In genomic region chr7:753190-753589, GRCh38 we compare ENCODE assay signal across 23 cellular contexts. TPM values are rescaled to one million over a fixed set of nuclear protein-coding genes. Genes with fewer than 3 reads are reported as not detected.
DNase-seq lines count a peak whose midpoint lies in the region; ATAC-seq, FAIRE-seq and TF ChIP-seq lines count a peak whose summit lies in the region.
"Had no signal": no experiment of that assay in that cellular context is flagged by ENCODE, and none has a peak within 500 bp of the region (broad histone marks: within the 10 kb centered on the region; RNA-seq: fewer than 3 reads in every experiment).

No MANE protein-coding gene starts in this region.

- no peak overlapping the region for H3K27ac ChIP-seq in H1 (ENCODE audit: low read depth, low read length)
- H3K27ac ChIP-seq in upper lobe of right lung = no peak overlapping the region
- H3K27ac ChIP-seq: C4-2B, SJSA1 had no signal

- H3K79me2 ChIP-seq in H1 (ENCODE audit: control insufficient read depth in 1 of 2, insufficient read depth in 2 of 2, low read length in 2 of 2) = peaks cover 0 to 5% of the 10 kb centered on the region in 2 experiments; a peak in 1 of 4 replicates

- CTCF ChIA-PET in H1 (lab: Charles Lee; ENCODE audit: partially characterized antibody) = no interaction called here

- no peak overlapping the region for H3K14ac ChIP-seq in H1 (ENCODE audit: insufficient read length)

- peaks cover 3% of the 10 kb centered on the region for H3K36me3 Mint-ChIP-seq in neural crest cell (ENCODE audit: low read depth)
- H3K36me3 Mint-ChIP-seq: IgD-negative memory B cell had no signal

- no peak for TF ChIP-seq EP300 in H1 (IDR thresholded peaks at IDR 0.05; ENCODE audit: borderline replicate concordance in 1 of 2, low read depth in 2 of 2, low read length in 2 of 2)

- H3K4me3 Mint-ChIP-seq in neural crest cell = no peak overlapping the region
- H3K4me3 Mint-ChIP-seq: CD8-positive, alpha-beta memory T cell; IgD-negative memory B cell had no signal

- no peaks in the 10 kb centered on the region for H3K27me3 ChIP-seq in H1 (replicated peaks in 1 of 4; ENCODE audit: control insufficient read depth in 3 of 4, extremely low read depth in 1 of 4, insufficient read depth in 3 of 4, low read length in 3 of 4)
- H3K27me3 ChIP-seq in upper lobe of right lung = no peaks in the 10 kb centered on the region
- H3K27me3 ChIP-seq: SJSA1 had no signal

- no peaks in the 10 kb centered on the region for H3K79me1 ChIP-seq in H1 (ENCODE audit: low read depth, low read length)

- no peak overlapping the region for H4K91ac ChIP-seq in H1 (replicated peaks; ENCODE audit: insufficient read length, low read length)

- H2BK15ac ChIP-seq in H1 (ENCODE audit: low read length) = no peak overlapping the region

- peak; percentile 14 for DNase-seq in Right ventricle myocardium superior
- DNase-seq in left ventricle myocardium superior = no peak
- no peak for DNase-seq in H1 (ENCODE audit: low read depth in 1 of 2, low spot score in 2 of 2)
- DNase-seq in neural crest cell (ENCODE audit: low read depth, low spot score) = no peak
- peak; percentile 35 for DNase-seq in upper lobe of right lung
- no peak for DNase-seq in NCI-H1436 (lab: John Stamatoyannopoulos, UW)
- DNase-seq in cerebellar nuclear complex (lab: John Stamatoyannopoulos, UW) = no peak
- DNase-seq: Calu3; DMS153; NCI-H1105; NCI-H2081; NCI-H2171; NCI-H345; NCI-H524; NCI-H774; NK-92 treated with Interleukin-12 subunit alpha and Interleukin-12 subunit beta, amount 100 ng/mL, for 24 hours had no signal

- no peak overlapping the region for H3K18ac ChIP-seq in H1 (ENCODE audit: extremely low read depth, low read length)

- no peaks in the 10 kb centered on the region for H3K9me3 Mint-ChIP-seq in neural crest cell
- H3K9me3 Mint-ChIP-seq: CD8-positive, alpha-beta memory T cell; IgD-negative memory B cell had no signal

- H4K20me1 ChIP-seq in H1 (replicated peaks in 1 of 2; ENCODE audit: control insufficient read depth in 1 of 2, insufficient read depth in 2 of 2, low read length in 2 of 2) = peaks cover 1 to 17% of the 10 kb centered on the region in 2 experiments

- H3K4me1 ChIP-seq in H1 (replicated peaks in 1 of 4; ENCODE audit: control insufficient read depth in 3 of 4, insufficient read depth in 4 of 4, low read length in 3 of 4) (no peaks in the 10 kb centered on the region), upper lobe of right lung (no peaks in the 10 kb centered on the region)
- H3K4me1 ChIP-seq: SJSA1 had no signal

- H3K9me3 ChIP-seq in H1 (ENCODE audit: insufficient read depth in 2 of 2, low read depth in 1 of 2, low read length in 1 of 2) (no peaks in the 10 kb centered on the region), upper lobe of right lung (no peaks in the 10 kb centered on the region)
- H3K9me3 ChIP-seq: SJSA1 had no signal

- intact Hi-C loops in Right ventricle myocardium superior (cut with DNase I) = no loop called here
- intact Hi-C loops in left ventricle myocardium superior (cut with micrococcal nuclease) = no loop called here
- intact Hi-C loops in upper lobe of right lung (cut with DNase I) = no loop called here

- peak overlapping the region; percentile 27 for H3K27ac Mint-ChIP-seq in neural crest cell (ENCODE audit: unreplicated experiment)
- H3K27ac Mint-ChIP-seq: CD8-positive, alpha-beta memory T cell; IgD-negative memory B cell had no signal

- H4K8ac ChIP-seq in H1 (ENCODE audit: extremely low read depth, insufficient read depth, low read length) = no peak overlapping the region

- H4K5ac ChIP-seq in H1 (ENCODE audit: insufficient read length, low read depth, low read length) = no peak overlapping the region

- no peak overlapping the region for H2BK120ac ChIP-seq in H1 (replicated peaks; ENCODE audit: low read depth, low read length)

- 0 out of 2 replicates have a peak overlapping the region, but pooled peaks have one; percentile 35 for H2BK5ac ChIP-seq in H1 (ENCODE audit: low read depth, low read length)

- ATAC-seq in Right ventricle myocardium superior (ENCODE audit: poor library complexity) (no peak), left ventricle myocardium superior (no peak), upper lobe of right lung (no peak)

- no peak for TF ChIP-seq RAD21 in H1 (IDR thresholded peaks at IDR 0.05 in 1 of 2, conservative IDR thresholded peaks at IDR 0.05 in 1 of 2; ENCODE audit: low read depth in 2 of 2, low read length in 2 of 2)

- no peak overlapping the region for H3K56ac ChIP-seq in H1 (replicated peaks; ENCODE audit: insufficient read length, low read depth, low read length)

- no peak overlapping the region for H3K9ac ChIP-seq in H1 (replicated peaks in 1 of 4; ENCODE audit: extremely low read depth in 1 of 4, low read depth in 3 of 4, low read length in 3 of 4)

- no peak overlapping the region for H3K4me3 ChIP-seq in H1 (ENCODE audit: extremely low read depth in 1 of 4, insufficient read depth in 2 of 4, low read depth in 3 of 4, low read length in 4 of 4)
- H3K4me3 ChIP-seq in upper lobe of right lung = no peak overlapping the region
- H3K4me3 ChIP-seq: SJSA1 had no signal

- no peaks in the 10 kb centered on the region for H3K4me1 Mint-ChIP-seq in neural crest cell
- H3K4me1 Mint-ChIP-seq: IgD-negative memory B cell had no signal

- H2BK20ac ChIP-seq in H1 (ENCODE audit: low read length) = no peak overlapping the region

- POLR2A ChIA-PET in H1 (lab: Charles Lee; ENCODE audit: partially characterized antibody) = no interaction called here

- H3K27me3 Mint-ChIP-seq in neural crest cell (ENCODE audit: low read depth) = no peaks in the 10 kb centered on the region
- H3K27me3 Mint-ChIP-seq: CD8-positive, alpha-beta memory T cell; IgD-negative memory B cell had no signal

- H2BK12ac ChIP-seq in H1 (ENCODE audit: low read depth, low read length) = no peak overlapping the region

- TF ChIP-seq POLR2A in H1 (IDR thresholded peaks at IDR 0.05; ENCODE audit: control extremely low read depth in 1 of 2, low read depth in 2 of 2, low read length in 2 of 2) = no peak

- no peak overlapping the region for H3K4ac ChIP-seq in H1 (replicated peaks; ENCODE audit: insufficient read length, low read depth, low read length)

- no peak for FAIRE-seq in H1 (lab: Jason Lieb, UNC)
- FAIRE-seq: A204.1, G401.6, GM18507 had no signal

- H3K23ac ChIP-seq in H1 (ENCODE audit: insufficient read length) = no peak overlapping the region

- no peak for TF ChIP-seq CTCF in H1 (IDR thresholded peaks at IDR 0.05; ENCODE audit: control extremely low read depth in 1 of 3, insufficient read depth in 1 of 3, low read depth in 1 of 3, low read length in 3 of 3)
- TF ChIP-seq CTCF in neural crest cell (conservative IDR thresholded peaks at IDR 0.05) = no peak
- TF ChIP-seq CTCF in upper lobe of right lung (IDR thresholded peaks at IDR 0.05) = no peak

- no peak overlapping the region for H2AK5ac ChIP-seq in H1 (ENCODE audit: low read depth, low read length)

- WGBS in H1 (ENCODE audit: extremely low coverage in 1 of 2, insufficient coverage in 1 of 2, insufficient read length in 1 of 2, insufficient replicate concordance in 2 of 2, low coverage in 1 of 2, low lambda C conversion rate in 2 of 2, missing lambda C conversion rate in 1 of 2), 2 experiments = 94% methylated on average over 17 of the region's 17 CpGs; no CpG with 5 or more reads in 1 of the 2 experiments

- no peak overlapping the region for H2AFZ ChIP-seq in H1 (ENCODE audit: low read length)

- H3K4me2 ChIP-seq in H1 (ENCODE audit: insufficient read depth in 1 of 2, low read depth in 2 of 2, low read length in 2 of 2) = no peak overlapping the region

- H3K36me3 ChIP-seq in H1 (ENCODE audit: control insufficient read depth in 2 of 4, insufficient read depth in 4 of 4, low read length in 3 of 4) = peaks cover 11 to 30% (median 19%) of the 10 kb centered on the region in 4 experiments; a peak in 7 of 8 replicates
- H3K36me3 ChIP-seq in upper lobe of right lung = peaks cover 33% of the 10 kb centered on the region

- no peaks in the 10 kb centered on the region for H3K23me2 ChIP-seq in H1 (ENCODE audit: low read depth, low read length)

TF ChIP-seq in H1, 55 proteins besides CTCF, POLR2A, EP300 and RAD21 (continues in another document):
- TF ChIP-seq JUND (IDR thresholded peaks at IDR 0.05; ENCODE audit: low read length) (no peak), EGR1 (IDR thresholded peaks at IDR 0.05; ENCODE audit: borderline replicate concordance, low read depth, low read length) (no peak), ASH2L (IDR thresholded peaks at IDR 0.05; ENCODE audit: low read length) (no peak), RXRA (IDR thresholded peaks at IDR 0.05; ENCODE audit: insufficient read depth, low read depth, low read length) (no peak), SRF (IDR thresholded peaks at IDR 0.05; ENCODE audit: low read depth, low read length) (no peak), SP4 (IDR thresholded peaks at IDR 0.05; ENCODE audit: low read length) (no peak), SP1 (IDR thresholded peaks at IDR 0.05; ENCODE audit: low read depth, low read length) (no peak), BACH1 (IDR thresholded peaks at IDR 0.05; ENCODE audit: low read length) (no peak), GABPA (IDR thresholded peaks at IDR 0.05; ENCODE audit: borderline replicate concordance, insufficient read depth, low read length) (no peak)

RNA-seq across cellular contexts. Expression of gene PRKAR1B, which starts 26.1 kb away (rescaled TPM):
- 16.5 TPM for total RNA-seq in Right ventricle myocardium superior
- total RNA-seq in left ventricle myocardium superior = 16.5 TPM
- 55.7 and 58.0 TPM in 2 replicates for total RNA-seq in H1 (2021; fragmentation: NEBNext Ultra II Directional; extraction: Animal tissue kit (Norgen Biotek cat#: 25700))
- polyA plus RNA-seq in H1 (2011; rRNA removed) = 12.3 and 23.2 TPM in 2 replicates
- polyA plus RNA-seq in H1 (2011; cell fraction: cytosol; rRNA removed) = 25.3 TPM
- polyA plus RNA-seq in H1 (2011; cell fraction: nucleus; rRNA removed) = 30.8 TPM
- polyA plus RNA-seq in H1 (2012, experiment 1 of 2) = 43.9 to 55.5 TPM (median 53.2 TPM) in 4 replicates
- 35.0 TPM for polyA plus RNA-seq in H1 (2012, experiment 2 of 2)
- 18.5 TPM for polyA plus RNA-seq in H1 (2013, experiment 1 of 2)
- 19.0 TPM for polyA plus RNA-seq in H1 (2013, experiment 2 of 2)
- polyA minus RNA-seq in H1 (2011; rRNA and poly(A)+ RNA removed) = 43.0 and 43.2 TPM in 2 replicates
- polyA minus RNA-seq in H1 (2011; cell fraction: cytosol; rRNA and poly(A)+ RNA removed) = 28.6 TPM
- polyA minus RNA-seq in H1 (2011; cell fraction: nucleus; rRNA and poly(A)+ RNA removed) = 22.1 TPM
- 8.1 and 9.5 TPM in 2 replicates for total RNA-seq in neural crest cell
- 25.7 TPM for total RNA-seq in upper lobe of right lung

RNA-seq across cellular contexts. Expression of gene DNAAF5, which starts 26.7 kb away (rescaled TPM):
- total RNA-seq in Right ventricle myocardium superior (19.3 TPM), left ventricle myocardium superior (22.8 TPM), neural crest cell (54.2 and 55.3 TPM in 2 replicates), upper lobe of right lung (15.8 TPM)
- total RNA-seq in H1 (2021; fragmentation: NEBNext Ultra II Directional; extraction: Animal tissue kit (Norgen Biotek cat#: 25700)) = 55.1 and 56.5 TPM in 2 replicates
- 95.9 and 164 TPM in 2 replicates for polyA plus RNA-seq in H1 (2011; rRNA removed)
- 46.8 TPM for polyA plus RNA-seq in H1 (2011; cell fraction: cytosol; rRNA removed)
- 73.5 TPM for polyA plus RNA-seq in H1 (2011; cell fraction: nucleus; rRNA removed)
- polyA plus RNA-seq in H1 (2012, experiment 1 of 2) = 34.1 to 57.9 TPM (median 53.4 TPM) in 4 replicates
- 45.5 TPM for polyA plus RNA-seq in H1 (2012, experiment 2 of 2)
- polyA plus RNA-seq in H1 (2013, experiment 1 of 2) = 33.9 TPM
- 34.7 TPM for polyA plus RNA-seq in H1 (2013, experiment 2 of 2)
- 50.1 and 75.3 TPM in 2 replicates for polyA minus RNA-seq in H1 (2011; rRNA and poly(A)+ RNA removed)
- polyA minus RNA-seq in H1 (2011; cell fraction: cytosol; rRNA and poly(A)+ RNA removed) = 44.4 TPM
- polyA minus RNA-seq in H1 (2011; cell fraction: nucleus; rRNA and poly(A)+ RNA removed) = 43.4 TPM

Comparison
In these comparisons a context has a peak if more than half of its experiments do, and no peak if none do; other contexts are left out.
1. DNase-seq: peak in Right ventricle myocardium superior (single experiment) and upper lobe of right lung (single experiment); none in left ventricle myocardium superior (single experiment), H1 (0 of 2), neural crest cell (single experiment), NCI-H1436 (single experiment) and cerebellar nuclear complex (0 of 2).